In genomic region chr11:125603207-125603606, GRCh38 we compare ENCODE assay signal across 20 cellular contexts. TPM values are rescaled to one million over a fixed set of nuclear protein-coding genes. Genes with fewer than 3 reads are reported as not detected.
A peak's percentile ranks its signal among the peaks of the same experiment; 100 is the strongest.
DNase-seq lines count a peak whose midpoint lies in the region; ATAC-seq, FAIRE-seq and TF ChIP-seq lines count a peak whose summit lies in the region.
"Had no signal": no experiment of that assay in that cellular context is flagged by ENCODE, and none has a peak within 500 bp of the region (broad histone marks: within the 10 kb centered on the region; RNA-seq: fewer than 3 reads in every experiment).

No MANE protein-coding gene starts in this region.

- peaks cover 3% of the 10 kb centered on the region for H4K20me1 ChIP-seq in osteoblast (ENCODE audit: insufficient read depth, low read length)

- peaks cover 82% of the 10 kb centered on the region for H3K36me3 ChIP-seq in osteoblast (ENCODE audit: insufficient read depth, low read length)
- H3K36me3 ChIP-seq in kidney (ENCODE audit: control insufficient read depth in 1 of 2, insufficient read depth in 2 of 2, low read length in 2 of 2): peaks cover 45 to 63% of the 10 kb centered on the region in 2 donors

- H2AFZ ChIP-seq in osteoblast (ENCODE audit: low read length): no peak overlapping the region
- H2AFZ ChIP-seq: GM23338 had no signal

- no peak for ATAC-seq in HG03457 (IDR thresholded peaks at IDR 0.05; ENCODE audit: unreplicated experiment)
- ATAC-seq: A549, GM23338, Right ventricle myocardium inferior had no signal

- H3K4me3 ChIP-seq in osteoblast (ENCODE audit: insufficient read depth, low read length): no peak overlapping the region
- H3K4me3 ChIP-seq in kidney (ENCODE audit: low read length in 2 of 2): no peak overlapping the region
- H3K4me3 ChIP-seq: A549, GM23338, MG63 had no signal

- H3K27me3 ChIP-seq in osteoblast (ENCODE audit: insufficient read depth, low read length): no peaks in the 10 kb centered on the region
- H3K27me3 ChIP-seq: MG63 had no signal

- H3K9me3 Mint-ChIP-seq in HFFc6 (no peaks in the 10 kb centered on the region), type B pancreatic cell (no peaks in the 10 kb centered on the region)
- H3K9me3 Mint-ChIP-seq: CD4-positive, CD25-positive, alpha-beta regulatory T cell; GM23338 had no signal

- H3K9ac ChIP-seq in kidney (ENCODE audit: low read length in 2 of 2): no peak overlapping the region
- H3K9ac ChIP-seq: SK-N-SH had no signal

- intact Hi-C loops in kidney (cut with DNase I): no loop called here

- H3K9me3 ChIP-seq in osteoblast (ENCODE audit: low read depth, low read length): no peaks in the 10 kb centered on the region
- no peaks in the 10 kb centered on the region for H3K9me3 ChIP-seq in kidney (ENCODE audit: control insufficient read depth in 1 of 2, low read length in 2 of 2)
- H3K9me3 ChIP-seq: A549, Caco-2, MG63, SK-N-SH had no signal

- peaks cover 22% of the 10 kb centered on the region for H3K4me1 Mint-ChIP-seq in HFFc6 (ENCODE audit: low read depth)
- H3K4me1 Mint-ChIP-seq in type B pancreatic cell (ENCODE audit: unreplicated experiment): no peaks in the 10 kb centered on the region
- H3K4me1 Mint-ChIP-seq: GM23338 had no signal

- H3K27ac Mint-ChIP-seq in HFFc6: peak overlapping the region; percentile 84
- H3K27ac Mint-ChIP-seq in type B pancreatic cell: no peak overlapping the region
- H3K27ac Mint-ChIP-seq: GM23338 had no signal

- H3K4me3 Mint-ChIP-seq in HFFc6: no peak overlapping the region
- H3K4me3 Mint-ChIP-seq in type B pancreatic cell: no peak overlapping the region
- H3K4me3 Mint-ChIP-seq: CD4-positive, CD25-positive, alpha-beta regulatory T cell; GM23338 had no signal

- peak; percentile 28 for DNase-seq in AG08396 (ENCODE audit: low spot score)
- peak; percentile 2 for DNase-seq in HFFc6
- peak; percentile 31 for DNase-seq in dedifferentiated amniotic fluid mesenchymal stem cell (ENCODE audit: extremely low spot score)
- DNase-seq in osteoblast (ENCODE audit: insufficient read length, low spot score, missing footprints): peak; percentile 65
- no peak for DNase-seq in type B pancreatic cell (ENCODE audit: extremely low spot score, unreplicated experiment)
- DNase-seq in kidney: no peak
- DNase-seq in D341Med (ENCODE audit: low spot score): no peak
- DNase-seq: Caco-2; CD4-positive, CD25-positive, alpha-beta regulatory T cell; Karpas-422; MG63; NCI-H1092 treated with DMSO at 0.1 percent for 48 hours; NCI-H2081 treated with DMSO at 0.1 percent for 48 hours; NCI-H510A; NCI-H82; SK-N-SH had no signal

- peaks cover 30% of the 10 kb centered on the region for H3K79me2 ChIP-seq in osteoblast (ENCODE audit: insufficient read depth, low read length)

- H3K36me3 Mint-ChIP-seq in HFFc6 (ENCODE audit: low read depth) (peaks cover 45% of the 10 kb centered on the region), type B pancreatic cell (peaks cover 33% of the 10 kb centered on the region)

- H3K27ac ChIP-seq in osteoblast (ENCODE audit: low read depth, low read length): peak overlapping the region; percentile 78
- no peak overlapping the region for H3K27ac ChIP-seq in kidney (ENCODE audit: low read depth in 2 of 2, low read length in 2 of 2)
- H3K27ac ChIP-seq: A549 had no signal

- no peak for FAIRE-seq in kidney (lab: Jason Lieb, UNC)
- FAIRE-seq: A549 had no signal

- H3K4me2 ChIP-seq in osteoblast (ENCODE audit: insufficient read depth, low read length): peak overlapping the region; percentile 18
- H3K4me2 ChIP-seq: A549, GM23338, SK-N-SH had no signal

- H3K4me1 ChIP-seq in osteoblast (ENCODE audit: insufficient read depth, low read length): peaks cover 14% of the 10 kb centered on the region
- H3K4me1 ChIP-seq in kidney (ENCODE audit: control insufficient read depth in 1 of 2, insufficient read depth in 1 of 2, low read depth in 1 of 2, low read length in 2 of 2): no peaks in the 10 kb centered on the region
- H3K4me1 ChIP-seq: A549 had no signal

- H3K27me3 Mint-ChIP-seq in HFFc6 (ENCODE audit: insufficient read depth) (no peaks in the 10 kb centered on the region; the same call in 1 of the 2 replicates), type B pancreatic cell (no peaks in the 10 kb centered on the region)
- H3K27me3 Mint-ChIP-seq: CD4-positive, CD25-positive, alpha-beta regulatory T cell had no signal

- TF ChIP-seq CTCF in HFFc6 (IDR thresholded peaks at IDR 0.05) (no peak), osteoblast (IDR thresholded peaks at IDR 0.05; ENCODE audit: extremely low read depth, low read depth, low read length) (no peak), type B pancreatic cell (conservative IDR thresholded peaks at IDR 0.05) (no peak), kidney (IDR thresholded peaks at IDR 0.05; ENCODE audit: borderline replicate concordance, extremely low read depth, insufficient read depth) (no peak)

RNA-seq across cellular contexts. Expression of gene STT3A, which starts 10.6 kb away (rescaled TPM):
- 100 to 1,000 TPM; 265 to 280 (median 269) TPM for total RNA-seq in HFFc6 (2021; fragmentation: NEBNext Ultra II Directional; extraction: Animal tissue kit (Norgen Biotek cat#: 25700))
- 224 and 286 TPM in 2 replicates for total RNA-seq in osteoblast
- 157 and 166 TPM in 2 replicates for total RNA-seq in type B pancreatic cell (ENCODE audit: low replicate concordance)
- total RNA-seq in kidney: 125 TPM
- 65.0 TPM for polyA plus RNA-seq in kidney (ENCODE audit: insufficient read depth, low read depth, low replicate concordance)

RNA-seq across cellular contexts. Expression of gene CHEK1, which starts 21.8 kb away (rescaled TPM):
- total RNA-seq in HFFc6 (2021; fragmentation: NEBNext Ultra II Directional; extraction: Animal tissue kit (Norgen Biotek cat#: 25700)): 10 to 100 TPM; 23.8 to 43.6 (median 39.7) TPM
- 16.6 and 22.4 TPM in 2 replicates for total RNA-seq in osteoblast
- total RNA-seq in type B pancreatic cell (ENCODE audit: low replicate concordance): 28.1 and 54.1 TPM in 2 replicates
- total RNA-seq in kidney: 4.9 TPM
- polyA plus RNA-seq in kidney (ENCODE audit: insufficient read depth, low read depth, low replicate concordance): 4.6 TPM

RNA-seq across cellular contexts. Expression of gene EI24, which starts 33.9 kb away (rescaled TPM):
- total RNA-seq in HFFc6 (2021; fragmentation: NEBNext Ultra II Directional; extraction: Animal tissue kit (Norgen Biotek cat#: 25700)): 10 to 100 TPM; 73.8 to 92.1 (median 86.0) TPM
- total RNA-seq in osteoblast (76.0 and 85.2 TPM in 2 replicates), type B pancreatic cell (ENCODE audit: low replicate concordance) (102 and 114 TPM in 2 replicates), kidney (69.1 TPM)
- polyA plus RNA-seq in kidney (ENCODE audit: insufficient read depth, low read depth, low replicate concordance): 63.3 TPM

Comparison
In these comparisons a context has a peak if more than half of its experiments do, and no peak if none do; other contexts are left out.
1. DNase-seq: peak in AG08396 (single experiment), HFFc6 (single experiment), dedifferentiated amniotic fluid mesenchymal stem cell (single experiment) and osteoblast (single experiment); none in type B pancreatic cell (single experiment), kidney (single experiment) and D341Med (single experiment).